In the genomic region with DNA sequence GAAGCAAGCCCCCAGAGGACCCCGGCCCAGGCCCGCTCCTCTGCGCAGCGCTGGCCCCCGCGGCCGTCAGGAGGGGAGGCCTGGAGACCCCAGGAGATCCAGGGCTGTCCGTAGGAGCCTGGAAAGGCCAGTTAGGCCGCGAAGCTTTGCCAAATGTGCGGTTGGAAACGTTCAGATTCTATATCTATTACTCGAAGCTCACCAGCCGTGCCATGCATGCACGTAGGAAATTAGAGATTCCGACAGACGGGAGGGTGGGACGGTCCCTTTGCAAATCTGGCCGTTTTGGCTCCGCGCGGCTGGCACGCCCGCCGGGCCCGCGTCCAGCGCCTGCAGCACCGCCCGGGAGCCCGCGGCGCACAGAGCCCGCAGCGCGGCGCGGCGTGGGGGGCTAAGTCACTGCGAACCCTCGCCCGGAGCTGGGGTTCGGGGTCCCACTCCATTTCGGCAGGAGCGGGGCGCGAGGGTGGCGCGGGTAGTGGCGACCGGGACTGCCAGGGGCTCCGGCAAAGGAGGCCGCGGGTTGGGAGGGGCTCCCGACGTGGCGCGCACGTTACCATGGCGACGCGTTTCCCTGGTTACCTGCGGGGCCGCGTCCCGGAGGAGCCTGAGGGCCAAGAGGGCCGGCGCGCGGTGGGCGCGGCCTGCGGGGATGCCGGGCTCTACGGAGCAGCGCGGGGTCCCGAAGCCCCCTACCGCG, we compare ENCODE assay signal across 1 cellular context.
TF ChIP-seq lines count a peak whose summit lies in the region.

No MANE protein-coding gene starts in this region.

TF ChIP-seq in H1, 55 proteins besides CTCF, POLR2A, EP300 and RAD21:
- TF ChIP-seq ZNF274 (IDR thresholded peaks at IDR 0.05; ENCODE audit: borderline replicate concordance, extremely low read depth, low read length): no peak
- TF ChIP-seq CBX5 (IDR thresholded peaks at IDR 0.05; ENCODE audit: low read depth, low read length): no peak
- TF ChIP-seq PHF8 (conservative IDR thresholded peaks at IDR 0.05; ENCODE audit: low read depth, low read length): no peak
- no peak for TF ChIP-seq POLR2AphosphoS5 (IDR thresholded peaks at IDR 0.05; ENCODE audit: low read depth, low read length)
- no peak for TF ChIP-seq SRF (IDR thresholded peaks at IDR 0.05; ENCODE audit: low read depth, low read length)
- no peak for TF ChIP-seq SP4 (IDR thresholded peaks at IDR 0.05; ENCODE audit: low read length)
- no peak for TF ChIP-seq KDM5A (IDR thresholded peaks at IDR 0.05; ENCODE audit: low read length)
- TF ChIP-seq JUN (IDR thresholded peaks at IDR 0.05; ENCODE audit: low read depth, low read length): no peak
- TF ChIP-seq, protein P1, sequence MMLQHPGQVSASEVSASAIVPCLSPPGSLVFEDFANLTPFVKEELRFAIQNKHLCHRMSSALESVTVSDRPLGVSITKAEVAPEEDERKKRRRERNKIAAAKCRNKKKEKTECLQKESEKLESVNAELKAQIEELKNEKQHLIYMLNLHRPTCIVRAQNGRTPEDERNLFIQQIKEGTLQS (IDR thresholded peaks at IDR 0.05; ENCODE audit: insufficient read depth, low read depth, low read length): no peak
- no peak for TF ChIP-seq CTBP2 (IDR thresholded peaks at IDR 0.05; ENCODE audit: borderline replicate concordance, insufficient read depth, insufficient read length, low read length)
- no peak for TF ChIP-seq GABPA (IDR thresholded peaks at IDR 0.05; ENCODE audit: borderline replicate concordance, insufficient read depth, low read length)
- TF ChIP-seq RXRA (IDR thresholded peaks at IDR 0.05; ENCODE audit: insufficient read depth, low read depth, low read length): no peak
- no peak for TF ChIP-seq ASH2L (IDR thresholded peaks at IDR 0.05; ENCODE audit: low read length)
- no peak for TF ChIP-seq SIX5 (IDR thresholded peaks at IDR 0.05; ENCODE audit: low read depth, low read length)
- no peak for TF ChIP-seq RBBP5 (IDR thresholded peaks at IDR 0.05; ENCODE audit: borderline replicate concordance, low read depth, low read length)
- no peak for TF ChIP-seq RFX5 (IDR thresholded peaks at IDR 0.05; ENCODE audit: borderline replicate concordance, low read depth, low read length)
- TF ChIP-seq JUND (IDR thresholded peaks at IDR 0.05; ENCODE audit: low read length): no peak
- no peak for TF ChIP-seq TCF12 (IDR thresholded peaks at IDR 0.05; ENCODE audit: low read depth, low read length)
- no peak for TF ChIP-seq SP1 (IDR thresholded peaks at IDR 0.05; ENCODE audit: low read depth, low read length)
- TF ChIP-seq NRF1 (IDR thresholded peaks at IDR 0.05; ENCODE audit: low read depth, low read length): no peak
- TF ChIP-seq SIN3A (conservative IDR thresholded peaks at IDR 0.05 in 1 of 2, IDR thresholded peaks at IDR 0.05 in 1 of 2; ENCODE audit: low read depth in 1 of 2, low read length in 2 of 2): peak in 1 of 2 experiments; percentile 75; a peak in 1 of 4 replicates
- TF ChIP-seq KDM4A (IDR thresholded peaks at IDR 0.05; ENCODE audit: low read depth, low read length, severe bottlenecking): peak; percentile 57
- TF ChIP-seq SAP30 (IDR thresholded peaks at IDR 0.05; ENCODE audit: insufficient read depth, insufficient replicate concordance, low read length): no peak
- TF ChIP-seq HDAC2 (IDR thresholded peaks at IDR 0.05; ENCODE audit: borderline replicate concordance in 1 of 2, low read depth in 2 of 2, low read length in 2 of 2): peak in 1 of 2 experiments; percentile 40; a peak in 1 of 4 replicates
- TF ChIP-seq RNF2 (IDR thresholded peaks at IDR 0.05; ENCODE audit: borderline replicate concordance, low read depth, low read length, missing control alignments, poor library complexity, severe bottlenecking): no peak
- TF ChIP-seq, protein P2, sequence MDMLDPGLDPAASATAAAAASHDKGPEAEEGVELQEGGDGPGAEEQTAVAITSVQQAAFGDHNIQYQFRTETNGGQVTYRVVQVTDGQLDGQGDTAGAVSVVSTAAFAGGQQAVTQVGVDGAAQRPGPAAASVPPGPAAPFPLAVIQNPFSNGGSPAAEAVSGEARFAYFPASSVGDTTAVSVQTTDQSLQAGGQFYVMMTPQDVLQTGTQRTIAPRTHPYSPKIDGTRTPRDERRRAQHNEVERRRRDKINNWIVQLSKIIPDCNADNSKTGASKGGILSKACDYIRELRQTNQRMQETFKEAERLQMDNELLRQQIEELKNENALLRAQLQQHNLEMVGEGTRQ (IDR thresholded peaks at IDR 0.05; ENCODE audit: low read length): no peak
TF ChIP-seq in H1: peak in this region for 3.
